ENCODE assay signal across 17 cellular contexts in the genomic region with DNA sequence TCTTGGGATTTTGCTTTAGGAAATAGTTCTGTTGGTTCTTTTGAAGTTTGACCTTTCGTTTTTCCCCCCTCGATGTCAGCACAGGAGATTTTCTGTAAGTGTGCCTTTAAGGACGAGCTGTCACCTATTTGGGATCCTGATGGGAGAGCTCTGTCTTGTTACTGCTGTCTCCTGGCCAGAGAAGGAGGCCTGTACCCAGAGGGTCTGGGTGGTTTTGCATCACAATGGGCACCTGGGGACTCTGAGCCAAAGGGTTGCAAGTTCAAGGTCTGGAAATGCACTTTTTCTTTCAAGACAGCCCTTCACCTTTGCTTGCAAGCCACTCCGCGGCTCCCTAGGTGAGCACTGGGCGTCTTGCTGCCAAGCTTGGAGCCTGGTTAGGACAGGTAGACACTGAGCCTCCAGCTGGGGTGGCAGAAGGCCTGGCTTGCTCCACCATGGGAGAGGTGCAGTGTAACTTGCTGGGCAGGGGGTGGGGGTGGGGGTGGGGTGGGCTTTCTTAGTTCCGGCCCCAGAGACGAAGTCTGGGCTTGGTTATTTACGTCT. TPM values are rescaled to one million over a fixed set of nuclear protein-coding genes. Genes with fewer than 3 reads are reported as not detected.
"Had no signal": no experiment of that assay in that cellular context is flagged by ENCODE, and none has a peak within 500 bp of the region (broad histone marks: within the 10 kb centered on the region; RNA-seq: fewer than 3 reads in every experiment).

No MANE protein-coding gene starts in this region.

- H3K36me3 Mint-ChIP-seq: immature natural killer cell, T-cell had no signal

- H3K27ac ChIP-seq: coronary artery, epithelial cell of prostate, gastrocnemius medialis, testis had no signal

- H3K4me1 ChIP-seq: gastrocnemius medialis, testis had no signal

- H3K4me3 ChIP-seq: coronary artery, gastrocnemius medialis, testis had no signal

- H3K36me3 ChIP-seq: gastrocnemius medialis had no signal

- H3K9me3 Mint-ChIP-seq: activated CD8-positive, alpha-beta T cell treated with anti-CD3 and anti-CD28 coated beads for 36 hours; nephron; T-cell had no signal

- H3K27me3 ChIP-seq: testis had no signal

- H3K4me1 Mint-ChIP-seq: activated CD4-positive, alpha-beta T cell treated with anti-CD3 and anti-CD28 coated beads for 36 hours had no signal

- ATAC-seq: activated CD4-positive, alpha-beta T cell treated with anti-CD3 and anti-CD28 coated beads for 36 hours; activated CD8-positive, alpha-beta T cell treated with anti-CD3 and anti-CD28 coated beads for 36 hours; gastrocnemius medialis; left lobe of liver; T-cell had no signal

- H3K9me3 ChIP-seq: gastrocnemius medialis, testis had no signal

- H3K4me3 Mint-ChIP-seq: activated CD4-positive, alpha-beta T cell treated with anti-CD3 and anti-CD28 coated beads for 36 hours; activated CD8-positive, alpha-beta T cell treated with anti-CD3 and anti-CD28 coated beads for 36 hours had no signal

- FAIRE-seq: astrocyte had no signal

- DNase-seq: activated CD4-positive, alpha-beta T cell treated with anti-CD3 and anti-CD28 coated beads for 36 hours; activated CD8-positive, alpha-beta memory T cell treated with anti-CD3 and anti-CD28 coated beads, Interleukin-2, amount 50 U/mL, for 4 hours; activated CD8-positive, alpha-beta T cell treated with anti-CD3 and anti-CD28 coated beads for 36 hours; activated naive CD4-positive, alpha-beta T cell; effector memory CD4-positive, alpha-beta T cell; gastrocnemius medialis; immature natural killer cell; stimulated activated CD4-positive, alpha-beta T cell treated with anti-CD3 and anti-CD28 coated beads, Interleukin-12 subunit alpha, Interleukin-12 subunit beta, amount 100 ng/mL, for 4 hours; stimulated activated naive CD4-positive, alpha-beta T cell treated with Interleukin-2 at 50 U/mL for 16 hours; T-cell; T1000; testis had no signal

- H3K27ac Mint-ChIP-seq: activated CD4-positive, alpha-beta T cell treated with anti-CD3 and anti-CD28 coated beads for 36 hours; activated CD8-positive, alpha-beta T cell treated with anti-CD3 and anti-CD28 coated beads for 36 hours; immature natural killer cell; nephron; T-cell had no signal

RNA-seq across cellular contexts. Expression of a gene that starts 2.9 kb away (rescaled TPM):
- total RNA-seq: activated CD4-positive, alpha-beta T cell treated with anti-CD3 and anti-CD28 coated beads for 36 hours had no signal
- polyA plus RNA-seq: immature natural killer cell had no signal
